Comparison of ENCODE assay signal across 8 cellular contexts in the genomic region with DNA sequence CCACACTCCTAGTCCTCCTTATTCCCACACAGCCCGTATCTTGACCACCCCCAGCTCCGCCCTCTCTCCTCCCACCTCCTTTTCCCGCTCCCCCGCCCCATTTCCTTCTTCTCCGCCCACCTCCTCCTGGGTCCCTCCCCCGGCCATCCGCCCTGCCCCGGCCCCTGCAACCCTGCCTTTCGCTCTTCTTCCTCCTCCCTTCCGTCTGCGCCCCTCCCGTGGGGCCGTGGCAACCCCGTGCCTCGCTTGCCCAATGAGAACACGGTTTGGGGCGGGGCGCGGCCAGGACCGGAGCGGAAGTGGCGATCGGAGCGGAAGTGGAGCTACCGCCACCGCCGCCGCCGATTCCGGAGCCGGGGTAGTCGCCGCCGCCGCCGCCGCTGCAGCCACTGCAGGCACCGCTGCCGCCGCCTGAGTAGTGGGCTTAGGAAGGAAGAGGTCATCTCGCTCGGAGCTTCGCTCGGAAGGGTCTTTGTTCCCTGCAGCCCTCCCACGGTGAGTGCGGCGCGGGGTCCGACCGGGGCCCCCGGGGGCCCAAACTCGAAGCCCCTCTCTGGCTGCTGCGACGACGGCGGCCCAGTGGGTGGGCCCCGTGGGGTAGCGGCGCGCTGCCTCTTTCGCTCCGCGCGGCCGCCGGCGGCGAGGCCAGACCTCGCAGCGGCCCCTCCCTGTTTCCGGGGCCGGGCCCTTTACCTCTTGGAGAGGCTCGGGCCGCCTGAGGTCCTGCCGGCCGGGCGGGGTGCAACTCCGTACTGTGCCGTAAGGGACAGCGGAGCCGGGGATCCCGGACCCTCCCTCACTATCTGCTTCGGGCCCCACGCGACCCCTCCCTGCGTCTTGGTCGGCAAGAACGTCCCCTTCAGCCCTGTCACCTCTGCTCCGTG.
DNase-seq lines count a peak whose midpoint lies in the region; ATAC-seq lines count a peak whose summit lies in the region.

A gene (plus strand): TSS at position 314 of the 884 bp plus-strand sequence. CDS start 15,829 bp downstream, outside the sequence.

- DNase-seq in CMK (ENCODE audit: low read depth) (peak; percentile 94), HS-5 (ENCODE audit: low read depth) (peak; percentile 94), medulla oblongata (ENCODE audit: extremely low spot score) (peak; percentile 99)
- peak; percentile 98 for DNase-seq in NK-92 treated with Interleukin-12 subunit alpha and Interleukin-12 subunit beta, amount 100 ng/mL, for 24 hours (lab: John Stamatoyannopoulos, UW)
- peak; percentile 99 for DNase-seq in activated CD8-positive, alpha-beta memory T cell treated with anti-CD3 and anti-CD28 coated beads for 24 hours
- peak; percentile 94 for DNase-seq in effector CD8-positive, alpha-beta T cell (lab: John Stamatoyannopoulos, UW)
- peak; percentile 94 for DNase-seq in stimulated activated CD8-positive, alpha-beta memory T cell treated with anti-CD3 and anti-CD28 coated beads, Interleukin-12 subunit alpha, Interleukin-12 subunit beta, amount 100 ng/mL, for 1 hour (ENCODE audit: low read depth)

- ATAC-seq in GM19467 (IDR thresholded peaks at IDR 0.05; ENCODE audit: unreplicated experiment): peak; percentile 86

Comparison
In these comparisons a context has a peak if more than half of its experiments do, and no peak if none do; other contexts are left out.
1. Peak in every context shown above with its lines: DNase-seq and ATAC-seq.